ENCODE assay signal across 9 cellular contexts in genomic region chr15:98853161-98853560, GRCh38.
DNase-seq lines count a peak whose midpoint lies in the region; FAIRE-seq and TF ChIP-seq lines count a peak whose summit lies in the region.
"Had no signal": no experiment of that assay in that cellular context is flagged by ENCODE, and none has a peak within 500 bp of the region (broad histone marks: within the 10 kb centered on the region; RNA-seq: fewer than 3 reads in every experiment).

No MANE protein-coding gene starts in this region.

- TF ChIP-seq CTCF in SU-DHL-6 (IDR thresholded peaks at IDR 0.05; ENCODE audit: insufficient read depth, low read length, poor library complexity, severe bottlenecking) (no peak), left ventricle myocardium inferior (IDR thresholded peaks at IDR 0.05; ENCODE audit: borderline replicate concordance) (no peak)

- H3K79me2 ChIP-seq in SU-DHL-6 (ENCODE audit: insufficient read depth, low read length): no peaks in the 10 kb centered on the region

- intact Hi-C loops in left ventricle myocardium inferior (cut with micrococcal nuclease): no loop called here
- intact Hi-C loops in posterior vena cava (cut with DNase I): no loop called here

- peak overlapping the region; percentile 98 for H2AFZ ChIP-seq in SU-DHL-6 (ENCODE audit: low read depth, low read length, severe bottlenecking)

- no peaks in the 10 kb centered on the region for H3K27me3 ChIP-seq in SU-DHL-6 (ENCODE audit: low read length)
- H3K27me3 ChIP-seq in left ventricle myocardium inferior (ENCODE audit: low read depth): no peaks in the 10 kb centered on the region

- H3K4me3 ChIP-seq in SU-DHL-6 (ENCODE audit: insufficient read depth, low read length, poor library complexity, severe bottlenecking) (peak overlapping the region; percentile 80), left ventricle myocardium inferior (peak overlapping the region; percentile 73)

- no peaks in the 10 kb centered on the region for H3K9me3 ChIP-seq in SU-DHL-6 (ENCODE audit: insufficient read depth, low read length)
- H3K9me3 ChIP-seq in left ventricle myocardium inferior (replicated peaks): no peaks in the 10 kb centered on the region

- peak overlapping the region; percentile 99 for H3K4me2 ChIP-seq in SU-DHL-6 (ENCODE audit: low read depth, low read length, poor library complexity, severe bottlenecking)

- DNase-seq in COR-L47 (lab: John Stamatoyannopoulos, UW) (peak; percentile 83), H4 (ENCODE audit: low spot score) (peak; percentile 82), NCI-H1105 treated with DMSO at 0.1 percent for 48 hours (lab: John Stamatoyannopoulos, UW) (peak; percentile 69), amygdala (lab: John Stamatoyannopoulos, UW) (peak in 54 of 56 donors; percentile 29 to 95 (median 78)), left ventricle myocardium inferior (peak; percentile 91), posterior vena cava (ENCODE audit: low spot score) (peak; percentile 95), urothelium cell line (ENCODE audit: low spot score) (peak; percentile 57)

- H3F3A ChIP-seq in SU-DHL-6 (ENCODE audit: insufficient read depth): no peaks in the 10 kb centered on the region

- H3K27ac ChIP-seq in SU-DHL-6 (ENCODE audit: low read depth, low read length): no peak overlapping the region
- H3K27ac ChIP-seq in left ventricle myocardium inferior (replicated peaks): peak overlapping the region; percentile 90

- H4K20me1 ChIP-seq in SU-DHL-6 (ENCODE audit: low read depth, low read length): 0 out of 2 replicates have a peak, but pooled peaks cover 4% of the 10 kb centered on the region

- H3K9me2 ChIP-seq in SU-DHL-6 (replicated peaks; ENCODE audit: insufficient read depth, low read length): no peaks in the 10 kb centered on the region

- peak overlapping the region; percentile 54 for H3K9ac ChIP-seq in SU-DHL-6 (ENCODE audit: low read length)

- H3K36me3 ChIP-seq in SU-DHL-6 (ENCODE audit: low read length) (no peaks in the 10 kb centered on the region), left ventricle myocardium inferior (no peaks in the 10 kb centered on the region)

- FAIRE-seq in urothelium cell line (lab: Jason Lieb, UNC): no peak
- FAIRE-seq: endometrium had no signal

- H3K4me1 ChIP-seq in left ventricle myocardium inferior: peaks cover 83% of the 10 kb centered on the region
